ENCODE assay signal across 8 cellular contexts in the genomic region with DNA sequence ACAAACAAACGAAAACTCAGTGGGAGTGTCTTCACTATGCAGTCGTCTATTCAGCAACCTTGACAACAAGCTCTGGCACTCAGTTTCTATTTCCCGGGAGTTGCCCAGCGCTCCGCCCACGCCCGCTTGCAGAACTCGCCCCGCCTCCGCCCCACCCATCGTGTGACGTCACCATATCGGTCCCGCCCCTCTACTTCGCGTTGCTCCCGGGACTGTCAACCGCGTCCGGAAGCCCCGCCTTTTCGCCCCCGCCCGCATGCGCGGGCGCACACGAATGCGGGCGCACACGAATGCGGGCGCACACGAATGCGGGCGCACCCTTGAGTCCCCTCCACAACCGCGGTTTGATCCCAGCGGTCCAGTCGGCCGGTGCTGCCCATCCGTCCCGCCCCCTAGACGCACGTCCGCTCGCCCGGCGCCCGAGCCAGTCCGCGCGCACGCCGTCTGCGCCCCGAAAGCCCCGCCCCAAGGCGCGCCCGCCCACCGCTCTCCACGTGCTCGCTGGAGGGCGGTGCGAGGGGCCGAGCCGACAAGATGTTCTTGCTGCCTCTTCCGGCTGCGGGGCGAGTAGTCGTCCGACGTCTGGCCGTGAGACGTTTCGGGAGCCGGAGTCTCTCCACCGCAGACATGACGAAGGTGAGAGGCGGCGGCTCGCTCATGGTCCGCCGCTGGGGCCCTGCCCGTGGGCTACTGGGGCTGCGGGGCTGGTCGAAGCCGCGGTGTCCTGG. TPM values are rescaled to one million over a fixed set of nuclear protein-coding genes. Genes with fewer than 3 reads are reported as not detected.
DNase-seq lines count a peak whose midpoint lies in the region; ATAC-seq and TF ChIP-seq lines count a peak whose summit lies in the region.

TSS of gene LAP3 (plus strand) at position 267 of the 728 bp plus-strand sequence. CDS start at position 535, 268 bp downstream.

- peak within 1 kb of the TSS; percentile 92 for H2AFZ ChIP-seq in trophoblast cell (ENCODE audit: insufficient read depth, low read length, poor library complexity)

- H3K27me3 Mint-ChIP-seq in T-cell = no peaks in the 10 kb centered on the region

- intact Hi-C loops in cardiac septum (cut with DNase I) = loop anchor here (1.0 to 2.0 kb wide), 2 partner anchors 233 to 444 kb away; partner anchors contain the start of genes DCAF16, LCORL and NCAPG
- intact Hi-C loops in transverse colon (cut with DNase I; ENCODE audit: low total_unique reads) = loop anchor here (1.0 kb wide), 1 partner anchor 37 kb away; the partner anchor contains the start of gene MED28

- H2BK12ac ChIP-seq in trophoblast cell (ENCODE audit: low read length) = no peak within 1 kb of the TSS

- H3K27me3 ChIP-seq in trophoblast cell (ENCODE audit: insufficient read depth, low read length) (no peaks in the 10 kb centered on the region), transverse colon (no peaks in the 10 kb centered on the region)

- peak within 1 kb of the TSS; percentile 92 to 98 for H3K27ac Mint-ChIP-seq in T-cell

- H2BK5ac ChIP-seq in trophoblast cell (ENCODE audit: low read depth, low read length, poor library complexity) = peak within 1 kb of the TSS; percentile 55

- H2BK120ac ChIP-seq in trophoblast cell (ENCODE audit: insufficient read depth, low read length, poor library complexity) = peak within 1 kb of the TSS; percentile 74

- H3K79me2 ChIP-seq in trophoblast cell (ENCODE audit: control insufficient read depth, insufficient read depth, low read length, poor library complexity) = peaks cover 5% of the 10 kb centered on the region

- H4K91ac ChIP-seq in trophoblast cell (ENCODE audit: low read depth, low read length) = peak within 1 kb of the TSS; percentile 84

- peak within 1 kb of the TSS; percentile 44 for H2AK5ac ChIP-seq in trophoblast cell (ENCODE audit: low read length)

- H3K9me3 ChIP-seq in trophoblast cell (ENCODE audit: insufficient read depth, low read depth, low read length) = no peaks in the 10 kb centered on the region
- H3K9me3 ChIP-seq in transverse colon = no peaks in the 10 kb centered on the region

- ATAC-seq in HG02763 (IDR thresholded peaks at IDR 0.05; ENCODE audit: unreplicated experiment) (peak; percentile 84), T-cell (replicated peaks in 1 of 4) (peak; percentile 90 to 94 (median 93))

- H3K9me3 Mint-ChIP-seq in T-cell = no peaks in the 10 kb centered on the region

- H3K4me3 ChIP-seq in GM12875 (ENCODE audit: low read depth, low read length) = peak within 1 kb of the TSS; percentile 92
- peak within 1 kb of the TSS; percentile 84 for H3K4me3 ChIP-seq in trophoblast cell (ENCODE audit: low read depth, low read length)
- H3K4me3 ChIP-seq in transverse colon = peak within 1 kb of the TSS; percentile 69 to 87 (median 82)

- H3K27ac ChIP-seq in adipose tissue (ENCODE audit: low read depth, low read length) (peak within 1 kb of the TSS; percentile 73), trophoblast cell (ENCODE audit: low read depth, low read length) (peak within 1 kb of the TSS; percentile 61), transverse colon (peak within 1 kb of the TSS; percentile 92 to 98 (median 97))

- POLR2A ChIA-PET in T-cell (lab: Charles Lee) = interaction anchor here (0.6 to 2.2 kb wide), 3 partner anchors 13 to 37 kb away, joined by 3 to 14 read pairs (median 9); partner anchors contain the start of gene MED28 (in 1 of the 2)

- TF ChIP-seq POLR2A in transverse colon (IDR thresholded peaks at IDR 0.05) = peak; percentile 98

- H3K4me1 Mint-ChIP-seq in T-cell = peaks cover 27 to 33% (median 28%) of the 10 kb centered on the region in 3 donors

- H3K4ac ChIP-seq in trophoblast cell (ENCODE audit: low read depth, low read length) = peak within 1 kb of the TSS; percentile 75

- no peak within 1 kb of the TSS for H3K23ac ChIP-seq in trophoblast cell (ENCODE audit: low read length)

- peak within 1 kb of the TSS; percentile 77 for H4K12ac ChIP-seq in trophoblast cell (ENCODE audit: low read depth, low read length)

- CTCF ChIA-PET in T-cell (lab: Charles Lee) = interaction anchor here in 1 of 2 donors (0.9 to 1.5 kb wide), 3 partner anchors 28 to 37 kb away, joined by 3 to 8 read pairs (median 4); partner anchors contain the start of gene MED28

- peak within 1 kb of the TSS; percentile 66 for H3K18ac ChIP-seq in trophoblast cell (ENCODE audit: low read length)

- in situ Hi-C loops in transverse colon (cut with MboI; ENCODE audit: low pct_ligation_motif_present in 1 of 4, low pct_unique_long_range_greater_than_20kb in 1 of 4, low sequenced_read_pairs in 3 of 4) = loop anchor here in 3 of 4 donors (5.0 to 25.0 kb wide), 3 partner anchors 40 to 435 kb away; partner anchors contain the start of genes LCORL (in 2 of the 3), DCAF16 (in 1 of the 3) and NCAPG (in 1 of the 3)

- H3K4me2 ChIP-seq in trophoblast cell (ENCODE audit: low read length) = peak within 1 kb of the TSS; percentile 87

- H3K4me3 Mint-ChIP-seq in T-cell = peak within 1 kb of the TSS; percentile 85 to 93 (median 89)

- peak within 1 kb of the TSS; percentile 79 for H3K9ac ChIP-seq in trophoblast cell (ENCODE audit: low read length)

- TF ChIP-seq CTCF in GM12875 (IDR thresholded peaks at IDR 0.05; ENCODE audit: borderline replicate concordance, insufficient read depth, low read depth, low read length) = no peak
- peak in 1 of 5 experiments; percentile 21 for TF ChIP-seq CTCF in transverse colon (IDR thresholded peaks at IDR 0.05)

- DNase-seq in NCI-H1417 treated with DMSO at 0.1 percent for 48 hours (lab: John Stamatoyannopoulos, UW) = peak; percentile 73
- peak; percentile 93 to 100 (median 98) for DNase-seq in T-cell
- DNase-seq in cardiac septum (ENCODE audit: low spot score) = peak; percentile 100
- peak; percentile 97 to 100 for DNase-seq in trophoblast cell
- peak; percentile 99 for DNase-seq in transverse colon

- 0 to 1% (median 0%) methylated on average over 87 to 90 of the region's 90 CpGs for WGBS in adipose tissue, 3 donors
- no CpG with 5 or more reads among the region's 90 CpGs for WGBS in trophoblast cell (ENCODE audit: extremely low coverage, insufficient coverage, insufficient read length)
- WGBS in transverse colon (ENCODE audit: low coverage in 1 of 2), 2 donors = 0% methylated on average over 2 to 38 of the region's 90 CpGs

- no peak for TF ChIP-seq EP300 in transverse colon (IDR thresholded peaks at IDR 0.05; ENCODE audit: low read depth)

- peaks cover 7% of the 10 kb centered on the region for H3K79me1 ChIP-seq in trophoblast cell (ENCODE audit: low read length)

- peak within 1 kb of the TSS; percentile 96 for H3K14ac ChIP-seq in trophoblast cell (ENCODE audit: low read length)

- peak within 1 kb of the TSS; percentile 92 for H4K8ac ChIP-seq in trophoblast cell (ENCODE audit: low read depth, low read length)

- H3K36me3 ChIP-seq in trophoblast cell (ENCODE audit: control insufficient read depth in 1 of 2, insufficient read depth in 2 of 2, low read length in 2 of 2) (peaks cover 5 to 6% of the 10 kb centered on the region in 2 experiments), transverse colon (peaks cover 0 to 9% (median 3%) of the 10 kb centered on the region in 4 donors)

- peaks cover 17% of the 10 kb centered on the region for H3K36me3 Mint-ChIP-seq in T-cell

- peaks cover 6 to 7% of the 10 kb centered on the region in 2 experiments for H3K4me1 ChIP-seq in trophoblast cell (ENCODE audit: control insufficient read depth in 1 of 2, insufficient read depth in 2 of 2, low read length in 2 of 2)
- peaks cover 0 to 36% (median 20%) of the 10 kb centered on the region in 4 donors for H3K4me1 ChIP-seq in transverse colon

RNA-seq across cellular contexts. Expression of gene LAP3, which starts in this region (rescaled TPM):
- total RNA-seq in T-cell (10 to 100 TPM; 23.5 to 58.4 (median 25.1) TPM), cardiac septum (58.9 TPM), transverse colon (10 to 100 TPM; 53.5 to 85.0 (median 56.0) TPM)
- 100 to 1,000 TPM in 1 of 3 donors, 10 to 100 TPM in 2; 30.7 to 101 (median 74.3) TPM for polyA plus RNA-seq in adipose tissue
- 46.7 and 47.5 TPM in 2 replicates for polyA plus RNA-seq in trophoblast cell (2013)

Comparison
In these comparisons a context has a peak if more than half of its experiments do, and no peak if none do; other contexts are left out.
1. Peak in every context shown above with its lines: DNase-seq, ATAC-seq, H3K4me3 ChIP-seq and H3K27ac ChIP-seq.